In genomic region chr7:99637414-99637813, GRCh38 we compare ENCODE assay signal across 4 cellular contexts. TPM values are rescaled to one million over a fixed set of nuclear protein-coding genes. Genes with fewer than 3 reads are reported as not detected.
"Had no signal": no experiment of that assay in that cellular context is flagged by ENCODE, and none has a peak within 500 bp of the region (broad histone marks: within the 10 kb centered on the region; RNA-seq: fewer than 3 reads in every experiment).

No MANE protein-coding gene starts in this region.

RNA-seq across cellular contexts. Expression of gene TMEM225B, which starts 39.3 kb away (rescaled TPM):
- total RNA-seq: frontal cortex, occipital lobe had no signal

RNA-seq across cellular contexts. Expression of gene CYP3A5, which starts 42.4 kb away (rescaled TPM):
- total RNA-seq: activated CD4-positive, alpha-beta T cell treated with anti-CD3 and anti-CD28 coated beads, Interleukin-2, amount 10 ng/mL, durations not matched to agents 7 days and 5 days; neural crest cell had no signal
